Comparison of ENCODE assay signal across 20 cellular contexts in genomic region chr11:123838199-123838598, GRCh38. TPM values are rescaled to one million over a fixed set of nuclear protein-coding genes. Genes with fewer than 3 reads are reported as not detected.
DNase-seq lines count a peak whose midpoint lies in the region; ATAC-seq and TF ChIP-seq lines count a peak whose summit lies in the region.
"Had no signal": no experiment of that assay in that cellular context is flagged by ENCODE, and none has a peak within 500 bp of the region (broad histone marks: within the 10 kb centered on the region; RNA-seq: fewer than 3 reads in every experiment).

No MANE protein-coding gene starts in this region.

- peaks cover 6% of the 10 kb centered on the region for H3K4me1 Mint-ChIP-seq in neural progenitor cell
- H3K4me1 Mint-ChIP-seq: CD4-positive, alpha-beta memory T cell had no signal

- no peaks in the 10 kb centered on the region for H3K79me2 ChIP-seq in neural progenitor cell (ENCODE audit: low read depth)

- H3K4me2 ChIP-seq in neural progenitor cell, result no peak overlapping the region

- no peaks in the 10 kb centered on the region for H3K9me3 ChIP-seq in cardiac muscle cell (ENCODE audit: low read depth)
- no peaks in the 10 kb centered on the region for H3K9me3 ChIP-seq in neural progenitor cell (ENCODE audit: low read depth)

- H3K4me1 ChIP-seq in cardiac muscle cell (ENCODE audit: low read depth) (peaks cover 7% of the 10 kb centered on the region), neural progenitor cell (no peaks in the 10 kb centered on the region)

- no peaks in the 10 kb centered on the region for H3K36me3 ChIP-seq in cardiac muscle cell
- H3K36me3 ChIP-seq in H7 (replicated peaks; ENCODE audit: control insufficient read depth, insufficient read depth, low read length), result no peaks in the 10 kb centered on the region
- H3K36me3 ChIP-seq in neural progenitor cell, result no peaks in the 10 kb centered on the region

- H3K27ac Mint-ChIP-seq in neural progenitor cell, result no peak overlapping the region
- H3K27ac Mint-ChIP-seq: CD4-positive, alpha-beta memory T cell had no signal

- H3K4me3 Mint-ChIP-seq in neural progenitor cell, result no peak overlapping the region
- H3K4me3 Mint-ChIP-seq: CD4-positive, alpha-beta memory T cell had no signal

- H3K9me3 Mint-ChIP-seq in neural progenitor cell, result no peaks in the 10 kb centered on the region

- no peak for TF ChIP-seq CTCF in cardiac muscle cell (IDR thresholded peaks at IDR 0.05; ENCODE audit: low read depth, low read length)
- no peak for TF ChIP-seq CTCF in neural progenitor cell (IDR thresholded peaks at IDR 0.05)

- H3F3A ChIP-seq in neural progenitor cell (ENCODE audit: low read depth), result no peaks in the 10 kb centered on the region

- H3K4me3 ChIP-seq in cardiac muscle cell (no peak overlapping the region), H7 (ENCODE audit: insufficient read depth, low read depth, low read length) (no peak overlapping the region), neural progenitor cell (no peak overlapping the region)
- H3K4me3 ChIP-seq: GM23248 had no signal

- H3K27ac ChIP-seq in cardiac muscle cell (peak overlapping the region; percentile 27), neural progenitor cell (no peak overlapping the region)
- H3K27ac ChIP-seq: GM23248 had no signal

- DNase-seq in cardiac muscle cell (ENCODE audit: low read depth in 1 of 2, low spot score in 1 of 2) (peak in 1 of 2 donors; percentile 18), Right ventricle myocardium superior (no peak), H7 (peak; percentile 7), neural progenitor cell (ENCODE audit: low spot score) (no peak)
- no peak for DNase-seq in NK-92 treated with Interleukin-12 subunit alpha and Interleukin-12 subunit beta, amount 100 ng/mL, for 24 hours (lab: John Stamatoyannopoulos, UW)
- DNase-seq: C1 segment of cervical spinal cord; Calu3; CD4-positive, alpha-beta memory T cell; COR-L47; DMS153; DMS79 treated with DMSO at 0.1 percent for 48 hours; GF-D8; GM23248; HCEC 1CT had no signal

- no peaks in the 10 kb centered on the region for H3K36me3 Mint-ChIP-seq in neural progenitor cell
- H3K36me3 Mint-ChIP-seq: CD4-positive, alpha-beta memory T cell had no signal

- H3K27me3 Mint-ChIP-seq in neural progenitor cell (ENCODE audit: insufficient read depth, low read depth), result no peaks in the 10 kb centered on the region

- peak overlapping the region; percentile 59 for H2AFZ ChIP-seq in neural progenitor cell (replicated peaks)
- H2AFZ ChIP-seq: GM23248 had no signal

- intact Hi-C loops in Right ventricle myocardium superior (cut with DNase I), result no loop called here

- no peaks in the 10 kb centered on the region for H4K20me1 ChIP-seq in neural progenitor cell (ENCODE audit: low read depth)

- H3K27me3 ChIP-seq in cardiac muscle cell, result no peaks in the 10 kb centered on the region
- H3K27me3 ChIP-seq in H7 (ENCODE audit: control insufficient read depth, insufficient read depth, low read length), result no peaks in the 10 kb centered on the region
- no peaks in the 10 kb centered on the region for H3K27me3 ChIP-seq in neural progenitor cell

- no peak for ATAC-seq in Right ventricle myocardium superior (ENCODE audit: poor library complexity)
- no peak for ATAC-seq in HG03342 (IDR thresholded peaks at IDR 0.05; ENCODE audit: unreplicated experiment)

- H3K9ac ChIP-seq in neural progenitor cell, result no peak overlapping the region
- H3K9ac ChIP-seq: GM23248 had no signal

RNA-seq across cellular contexts. Expression of gene OR6M1, which starts 32.0 kb away (rescaled TPM):
- not detected in 2 replicates for total RNA-seq in cardiac muscle cell
- polyA plus RNA-seq in cardiac muscle cell, result not detected in 2 replicates
- not detected for total RNA-seq in Right ventricle myocardium superior
- not detected in 2 replicates for total RNA-seq in H7 (2014; rRNA removed; shearing (Covaris generic))
- total RNA-seq in neural progenitor cell (ENCODE audit: low replicate concordance), result not detected in 2 replicates
- total RNA-seq: A172; A673; Calu3; CD4-positive, alpha-beta memory T cell; Daoy; G401; GM23248 had no signal
- polyA plus RNA-seq: BJ; CD4-positive, alpha-beta memory T cell; GM23248 had no signal

RNA-seq across cellular contexts. Expression of gene TMEM225, which starts 47.3 kb away (rescaled TPM):
- total RNA-seq in cardiac muscle cell (not detected in 2 replicates), Right ventricle myocardium superior (not detected), neural progenitor cell (ENCODE audit: low replicate concordance) (not detected in 2 replicates)
- not detected in 2 replicates for polyA plus RNA-seq in cardiac muscle cell
- total RNA-seq in H7 (2014; rRNA removed; shearing (Covaris generic)), result not detected in 2 replicates
- total RNA-seq: A172; A673; Calu3; CD4-positive, alpha-beta memory T cell; Daoy; G401; GM23248 had no signal
- polyA plus RNA-seq: BJ; CD4-positive, alpha-beta memory T cell; GM23248 had no signal
